ENCODE assay signal across 17 cellular contexts in genomic region chr3:10712121-10712520, GRCh38.
DNase-seq lines count a peak whose midpoint lies in the region; ATAC-seq, FAIRE-seq and TF ChIP-seq lines count a peak whose summit lies in the region.
"Had no signal": no experiment of that assay in that cellular context is flagged by ENCODE, and none has a peak within 500 bp of the region (broad histone marks: within the 10 kb centered on the region; RNA-seq: fewer than 3 reads in every experiment).

No MANE protein-coding gene starts in this region.

- H3K27ac ChIP-seq in GM23338 (ENCODE audit: low read depth) (no peak overlapping the region), H9 (ENCODE audit: insufficient read length, low read depth, low read length) (no peak overlapping the region), H1 (ENCODE audit: low read depth, low read length) (no peak overlapping the region)
- H3K27ac ChIP-seq: GM23248 had no signal

- H3K4me1 ChIP-seq in GM23338 (ENCODE audit: insufficient read depth) (no peaks in the 10 kb centered on the region), H9 (ENCODE audit: insufficient read depth, low read length) (peaks cover 1% of the 10 kb centered on the region; the same call in 1 of the 2 replicates), H1 (replicated peaks in 1 of 4; ENCODE audit: control insufficient read depth in 3 of 4, insufficient read depth in 4 of 4, low read length in 3 of 4) (peaks cover 0 to 6% (median 3%) of the 10 kb centered on the region in 4 experiments; a peak in 6 of 7 replicates)
- H3K4me1 ChIP-seq: Caco-2 had no signal

- H4K91ac ChIP-seq in H9 (ENCODE audit: insufficient read length, low read depth, low read length) (no peak overlapping the region), H1 (replicated peaks; ENCODE audit: insufficient read length, low read length) (no peak overlapping the region)

- H3F3A ChIP-seq in GM23338 (replicated peaks; ENCODE audit: low read depth) = no peaks in the 10 kb centered on the region

- H3K23me2 ChIP-seq in H9 (ENCODE audit: insufficient read length, low read depth, low read length, poor library complexity, severe bottlenecking) (peaks cover 3% of the 10 kb centered on the region), H1 (ENCODE audit: low read depth, low read length) (peaks cover 5% of the 10 kb centered on the region; the same call in 1 of the 2 replicates)

- no peaks in the 10 kb centered on the region for H3K9me2 ChIP-seq in GM23338 (ENCODE audit: insufficient read depth)

- no peak for TF ChIP-seq EP300 in H1 (IDR thresholded peaks at IDR 0.05; ENCODE audit: borderline replicate concordance in 1 of 2, low read depth in 2 of 2, low read length in 2 of 2)

- H3K27me3 Mint-ChIP-seq in GM23338 (ENCODE audit: insufficient read depth, low read depth, poor library complexity) = peaks cover 21% of the 10 kb centered on the region
- H3K27me3 Mint-ChIP-seq in H9 (ENCODE audit: low read depth) = peaks cover 66% of the 10 kb centered on the region

- H3K36me3 Mint-ChIP-seq in GM23338 (ENCODE audit: low read depth) (no peaks in the 10 kb centered on the region; the same call in 2 of the 3 replicates), H9 (ENCODE audit: insufficient read depth in 1 of 3, low read depth in 3 of 3) (no peaks in the 10 kb centered on the region)
- H3K36me3 Mint-ChIP-seq: CD4-positive, CD25-positive, alpha-beta regulatory T cell; CD8-positive, alpha-beta T cell had no signal

- H2BK120ac ChIP-seq in H9 (ENCODE audit: low read depth, low read length, poor library complexity, severe bottlenecking) = no peak overlapping the region
- H2BK120ac ChIP-seq in H1 (replicated peaks; ENCODE audit: low read depth, low read length) = no peak overlapping the region

- TF ChIP-seq POLR2A in H1 (IDR thresholded peaks at IDR 0.05; ENCODE audit: control extremely low read depth in 1 of 2, low read depth in 2 of 2, low read length in 2 of 2) = no peak

- no CpG with 5 or more reads among the region's 6 CpGs for WGBS in H9 (ENCODE audit: extremely low coverage, insufficient read length, low lambda C conversion rate)
- 81% methylated on average over 6 of the region's 6 CpGs; no CpG with 5 or more reads in 1 of the 2 experiments for WGBS in H1 (ENCODE audit: extremely low coverage in 1 of 2, insufficient coverage in 1 of 2, insufficient read length in 1 of 2, insufficient replicate concordance in 2 of 2, low coverage in 1 of 2, low lambda C conversion rate in 2 of 2, missing lambda C conversion rate in 1 of 2), 2 experiments

- peak; percentile 25 to 47; a peak in 3 of 4 replicates for TF ChIP-seq RAD21 in H1 (IDR thresholded peaks at IDR 0.05 in 1 of 2, conservative IDR thresholded peaks at IDR 0.05 in 1 of 2; ENCODE audit: low read depth in 2 of 2, low read length in 2 of 2)

- H4K5ac ChIP-seq in H9 (ENCODE audit: insufficient read length, low read depth, low read length) (no peak overlapping the region), H1 (ENCODE audit: insufficient read length, low read depth, low read length) (no peak overlapping the region)

- H2AK5ac ChIP-seq in H9 (ENCODE audit: insufficient read length, low read length) (no peak overlapping the region), H1 (ENCODE audit: low read depth, low read length) (no peak overlapping the region)

- no peak overlapping the region for H2BK15ac ChIP-seq in H9 (ENCODE audit: low read depth, low read length)
- H2BK15ac ChIP-seq in H1 (ENCODE audit: low read length) = no peak overlapping the region

- H3K56ac ChIP-seq in H9 (ENCODE audit: insufficient read length, low read depth, low read length) (no peak overlapping the region), H1 (replicated peaks; ENCODE audit: insufficient read length, low read depth, low read length) (no peak overlapping the region)

- H2BK12ac ChIP-seq in H9 (ENCODE audit: insufficient read length, low read depth, low read length) = no peak overlapping the region
- H2BK12ac ChIP-seq in H1 (ENCODE audit: low read depth, low read length) = no peak overlapping the region

- H2BK20ac ChIP-seq in H9 (ENCODE audit: low read depth, low read length, poor library complexity, severe bottlenecking) (no peak overlapping the region), H1 (ENCODE audit: low read length) (no peak overlapping the region)

- H3K14ac ChIP-seq in H9 (ENCODE audit: insufficient read depth, low read length) (no peak overlapping the region), H1 (ENCODE audit: insufficient read length) (no peak overlapping the region)

- H3K9ac ChIP-seq in H9 (ENCODE audit: extremely low read depth, insufficient read length, low read length) = no peak overlapping the region
- no peak overlapping the region for H3K9ac ChIP-seq in H1 (replicated peaks in 1 of 4; ENCODE audit: extremely low read depth in 1 of 4, low read depth in 3 of 4, low read length in 3 of 4)
- H3K9ac ChIP-seq: GM23248 had no signal

- H2BK5ac ChIP-seq in H9 (ENCODE audit: insufficient read length, low read length) (no peak overlapping the region), H1 (ENCODE audit: low read depth, low read length) (no peak overlapping the region)

- CTCF ChIA-PET in H1 (lab: Charles Lee; ENCODE audit: partially characterized antibody) = interaction anchor here (0.8 to 2.2 kb wide), 4 partner anchors 12 to 377 kb away, joined by 3 to 8 read pairs (median 5); no protein-coding TSS in a partner anchor

- H3K4me3 ChIP-seq in GM23338 (no peak overlapping the region), H1 (ENCODE audit: extremely low read depth in 1 of 4, insufficient read depth in 2 of 4, low read depth in 3 of 4, low read length in 4 of 4) (no peak overlapping the region)
- H3K4me3 ChIP-seq: GM23248 had no signal

- H3K4me2 ChIP-seq in GM23338 (no peak overlapping the region), H9 (ENCODE audit: insufficient read depth, insufficient read length, low read length) (no peak overlapping the region), H1 (ENCODE audit: insufficient read depth in 1 of 2, low read depth in 2 of 2, low read length in 2 of 2) (no peak overlapping the region)

- H3K4me3 Mint-ChIP-seq in GM23338 = no peak overlapping the region
- H3K4me3 Mint-ChIP-seq in H9 = no peak overlapping the region
- H3K4me3 Mint-ChIP-seq: CD4-positive, CD25-positive, alpha-beta regulatory T cell; CD8-positive, alpha-beta T cell had no signal

- no peak overlapping the region for H3K18ac ChIP-seq in H9 (ENCODE audit: insufficient read length, low read depth, low read length)
- H3K18ac ChIP-seq in H1 (ENCODE audit: extremely low read depth, low read length) = no peak overlapping the region

- H3K79me2 ChIP-seq in GM23338 (replicated peaks; ENCODE audit: insufficient read depth) = no peaks in the 10 kb centered on the region
- H3K79me2 ChIP-seq in H9 (ENCODE audit: insufficient read depth, low read length) = no peaks in the 10 kb centered on the region
- H3K79me2 ChIP-seq in H1 (ENCODE audit: control insufficient read depth in 1 of 2, insufficient read depth in 2 of 2, low read length in 2 of 2) = no peaks in the 10 kb centered on the region

- ATAC-seq in GM23338 = peak; percentile 11; the same call in 1 of the 3 replicates
- ATAC-seq: CD8-positive, alpha-beta T cell; HCT116 had no signal

- H3K4me1 Mint-ChIP-seq in GM23338 (peaks cover 1% of the 10 kb centered on the region), H9 (peaks cover 1% of the 10 kb centered on the region in 2 experiments)

- H3T11ph ChIP-seq in H9 (ENCODE audit: low read length) = no peak overlapping the region

- H2AFZ ChIP-seq in GM23338 = no peak overlapping the region
- H2AFZ ChIP-seq in H9 (ENCODE audit: low read length) = no peak overlapping the region
- H2AFZ ChIP-seq in H1 (ENCODE audit: low read length) = no peak overlapping the region
- H2AFZ ChIP-seq: GM23248 had no signal

- H3K36me3 ChIP-seq in GM23338 (ENCODE audit: insufficient read depth) = no peaks in the 10 kb centered on the region
- no peaks in the 10 kb centered on the region for H3K36me3 ChIP-seq in H1 (ENCODE audit: control insufficient read depth in 2 of 4, insufficient read depth in 4 of 4, low read length in 3 of 4)

- H3K23ac ChIP-seq in H9 (ENCODE audit: insufficient read length, low read depth, low read length) = no peak overlapping the region
- H3K23ac ChIP-seq in H1 (ENCODE audit: insufficient read length) = no peak overlapping the region

- H3K79me1 ChIP-seq in H9 (ENCODE audit: insufficient read depth, low read depth, low read length, poor library complexity, severe bottlenecking) (no peaks in the 10 kb centered on the region), H1 (ENCODE audit: low read depth, low read length) (no peaks in the 10 kb centered on the region)

- H4K20me1 ChIP-seq in GM23338 (replicated peaks; ENCODE audit: insufficient read depth) (no peaks in the 10 kb centered on the region; the same call in 1 of the 2 replicates), H9 (ENCODE audit: control insufficient read depth, insufficient read depth, insufficient read length) (no peaks in the 10 kb centered on the region), H1 (replicated peaks in 1 of 2; ENCODE audit: control insufficient read depth in 1 of 2, insufficient read depth in 2 of 2, low read length in 2 of 2) (peaks cover 0 to 9% of the 10 kb centered on the region in 2 experiments)

- POLR2A ChIA-PET in H1 (lab: Charles Lee; ENCODE audit: partially characterized antibody) = no interaction called here

- H3K27ac Mint-ChIP-seq in GM23338 (no peak overlapping the region), H9 (no peak overlapping the region)
- H3K27ac Mint-ChIP-seq: CD4-positive, CD25-positive, alpha-beta regulatory T cell; CD8-positive, alpha-beta T cell had no signal

- FAIRE-seq in H1 (lab: Jason Lieb, UNC) = no peak
- FAIRE-seq: G401.6, GM12892, H54 had no signal

- TF ChIP-seq CTCF in GM23338 (conservative IDR thresholded peaks at IDR 0.05; ENCODE audit: low read depth in 2 of 2) (peak in 1 of 2 experiments; percentile 51; a peak in 2 of 4 replicates), H9 (conservative IDR thresholded peaks at IDR 0.05) (peak; percentile 14; the same call in 1 of the 3 replicates), H1 (IDR thresholded peaks at IDR 0.05; ENCODE audit: control extremely low read depth in 1 of 3, insufficient read depth in 1 of 3, low read depth in 1 of 3, low read length in 3 of 3) (peak; percentile 5 to 27 (median 9); a peak in 3 of 4 replicates)

- H3K4ac ChIP-seq in H9 (ENCODE audit: low read depth, low read length) = no peak overlapping the region
- H3K4ac ChIP-seq in H1 (replicated peaks; ENCODE audit: insufficient read length, low read depth, low read length) = no peak overlapping the region

- H3K27me3 ChIP-seq in GM23338 (ENCODE audit: insufficient read depth) = peaks cover 28% of the 10 kb centered on the region
- H3K27me3 ChIP-seq in H9 (ENCODE audit: insufficient read depth, low read length) = peaks cover 2% of the 10 kb centered on the region; the same call in 1 of the 2 replicates
- H3K27me3 ChIP-seq in H1 (replicated peaks in 1 of 4; ENCODE audit: control insufficient read depth in 3 of 4, extremely low read depth in 1 of 4, insufficient read depth in 3 of 4, low read length in 3 of 4) = peaks cover 2 to 30% (median 27%) of the 10 kb centered on the region in 4 experiments

- H4K8ac ChIP-seq in H9 (replicated peaks; ENCODE audit: insufficient read length, low read depth, low read length) = no peak overlapping the region
- H4K8ac ChIP-seq in H1 (ENCODE audit: extremely low read depth, insufficient read depth, low read length) = no peak overlapping the region

- peaks cover 14% of the 10 kb centered on the region for H3K9me3 Mint-ChIP-seq in GM23338
- peaks cover 0 to 3% of the 10 kb centered on the region in 2 experiments; a peak in 4 of 5 replicates for H3K9me3 Mint-ChIP-seq in H9
- H3K9me3 Mint-ChIP-seq: CD8-positive, alpha-beta T cell had no signal

- DNase-seq in GM23338 (ENCODE audit: low spot score) (no peak), H9 (no peak), H1 (ENCODE audit: low read depth in 1 of 2, low spot score in 2 of 2) (no peak), NCI-H2171 (lab: John Stamatoyannopoulos, UW) (no peak), T-helper 2 cell (no peak), NCI-H524 treated with DMSO at 0.1 percent for 48 hours (lab: John Stamatoyannopoulos, UW) (no peak)
- DNase-seq: C1 segment of cervical spinal cord; Caco-2; CD4-positive, CD25-positive, alpha-beta regulatory T cell; CD8-positive, alpha-beta T cell; DMS153; DND-41; GM23248 had no signal

- H3K9me3 ChIP-seq in H9 (ENCODE audit: control insufficient read depth, low read depth, low read length) (no peaks in the 10 kb centered on the region), H1 (ENCODE audit: insufficient read depth in 2 of 2, low read depth in 1 of 2, low read length in 1 of 2) (0 out of 4 replicates have a peak, but pooled peaks cover 3 to 4% of the 10 kb centered on the region in 2 experiments)
- H3K9me3 ChIP-seq: Caco-2 had no signal
